In genomic region chr1:109490029-109490933, GRCh38 we compare ENCODE assay signal across 1 cellular context.
TF ChIP-seq lines count a peak whose summit lies in the region.

No MANE protein-coding gene starts in this region.

TF ChIP-seq in A549, 52 proteins besides CTCF, POLR2A, EP300 and RAD21 (continued from another document):
- TF ChIP-seq ZFP36 (IDR thresholded peaks at IDR 0.05; ENCODE audit: borderline replicate concordance, partially characterized antibody) (no peak), HEYL (CRISPR knock-in tag; IDR thresholded peaks at IDR 0.05) (no peak), SMC3 (IDR thresholded peaks at IDR 0.05) (peak; percentile 57)
